14 cellular contexts compared by ENCODE assay signal in genomic region chr14:100898935-100899840, GRCh38. TPM values are rescaled to one million over a fixed set of nuclear protein-coding genes. Genes with fewer than 3 reads are reported as not detected.
A peak's percentile ranks its signal among the peaks of the same experiment; 100 is the strongest.
DNase-seq lines count a peak whose midpoint lies in the region; ATAC-seq and TF ChIP-seq lines count a peak whose summit lies in the region.
"Had no signal": no experiment of that assay in that cellular context is flagged by ENCODE, and none has a peak within 500 bp of the region (broad histone marks: within the 10 kb centered on the region; RNA-seq: fewer than 3 reads in every experiment).

No MANE protein-coding gene starts in this region.

- peaks cover 0 to 5% (median 0%) of the 10 kb centered on the region in 5 experiments for H3K9me3 Mint-ChIP-seq in brain
- H3K9me3 Mint-ChIP-seq: activated naive CD4-positive, alpha-beta T cell treated with anti-CD3 and anti-CD28 coated beads, Interleukin-2, amount 10 ng/mL, durations not matched to agents 7 days and 5 days; stimulated activated effector memory CD8-positive, alpha-beta T cell treated with anti-CD3 and anti-CD28 coated beads, Interleukin-12 subunit alpha, Interleukin-12 subunit beta, amount 100 ng/mL, for 72 hours had no signal

- no peaks in the 10 kb centered on the region for H3K36me3 Mint-ChIP-seq in brain
- H3K36me3 Mint-ChIP-seq: activated naive CD4-positive, alpha-beta T cell treated with anti-CD3 and anti-CD28 coated beads, Interleukin-2, amount 10 ng/mL, durations not matched to agents 7 days and 5 days; stimulated activated effector memory CD8-positive, alpha-beta T cell treated with anti-CD3 and anti-CD28 coated beads, Interleukin-12 subunit alpha, Interleukin-12 subunit beta, amount 100 ng/mL, for 72 hours had no signal

- H3K27me3 Mint-ChIP-seq in brain, result peaks cover 11% of the 10 kb centered on the region

- H3K4me3 Mint-ChIP-seq in brain, result peak overlapping the region in 4 of 5 experiments; percentile 4 to 58 (median 39)
- H3K4me3 Mint-ChIP-seq: activated naive CD4-positive, alpha-beta T cell treated with anti-CD3 and anti-CD28 coated beads, Interleukin-2, amount 10 ng/mL, durations not matched to agents 7 days and 5 days; stimulated activated effector memory CD8-positive, alpha-beta T cell treated with anti-CD3 and anti-CD28 coated beads, Interleukin-12 subunit alpha, Interleukin-12 subunit beta, amount 100 ng/mL, for 72 hours had no signal

- peaks cover 94% of the 10 kb centered on the region for H3K4me1 Mint-ChIP-seq in brain
- H3K4me1 Mint-ChIP-seq: activated naive CD4-positive, alpha-beta T cell treated with anti-CD3 and anti-CD28 coated beads, Interleukin-2, amount 10 ng/mL, durations not matched to agents 7 days and 5 days; stimulated activated effector memory CD8-positive, alpha-beta T cell treated with anti-CD3 and anti-CD28 coated beads, Interleukin-12 subunit alpha, Interleukin-12 subunit beta, amount 100 ng/mL, for 72 hours had no signal

- ATAC-seq in HG03095 (IDR thresholded peaks at IDR 0.05; ENCODE audit: unreplicated experiment), result no peak
- ATAC-seq: A549; stimulated activated effector memory CD8-positive, alpha-beta T cell treated with anti-CD3 and anti-CD28 coated beads, Interleukin-12 subunit alpha, Interleukin-12 subunit beta, amount 100 ng/mL, for 72 hours had no signal

- H3K27ac Mint-ChIP-seq in brain, result peak overlapping the region; percentile 44 to 94 (median 85)
- H3K27ac Mint-ChIP-seq: activated naive CD4-positive, alpha-beta T cell treated with anti-CD3 and anti-CD28 coated beads, Interleukin-2, amount 10 ng/mL, durations not matched to agents 7 days and 5 days; stimulated activated effector memory CD8-positive, alpha-beta T cell treated with anti-CD3 and anti-CD28 coated beads, Interleukin-12 subunit alpha, Interleukin-12 subunit beta, amount 100 ng/mL, for 72 hours had no signal

- TF ChIP-seq CTCF in brain (conservative IDR thresholded peaks at IDR 0.05), result no peak

- DNase-seq in NCI-H1417 (lab: John Stamatoyannopoulos, UW) (peak in 2 of 3 experiments; percentile 56 to 81), NCI-H1417 treated with DMSO at 0.1 percent for 48 hours (lab: John Stamatoyannopoulos, UW) (no peak), left kidney (ENCODE audit: low read depth, low spot score) (peak; percentile 21), SIG-M5 (lab: John Stamatoyannopoulos, UW) (no peak), HK-2 (ENCODE audit: unreplicated experiment) (no peak)
- DNase-seq in stimulated activated CD8-positive, alpha-beta memory T cell treated with anti-CD3 and anti-CD28 coated beads, Interleukin-4, amount 100 ng/mL, for 48 hours, result peak; percentile 19
- DNase-seq: activated CD4-positive, alpha-beta T cell treated with anti-CD3 and anti-CD28 coated beads, Interleukin-2, amount 50 U/mL, for 1 hour; activated naive CD4-positive, alpha-beta T cell treated with anti-CD3 and anti-CD28 coated beads, Interleukin-2, amount 10 ng/mL, durations not matched to agents 7 days and 5 days; effector CD8-positive, alpha-beta T cell; NCI-H526 treated with DMSO at 0.1 percent for 48 hours had no signal

RNA-seq across cellular contexts. Expression of gene RTL1, which starts 4.3 kb away (rescaled TPM):
- 0.15 TPM for polyA plus RNA-seq in brain (ENCODE audit: insufficient read depth, low read depth, low replicate concordance)

Comparison
In these comparisons a context has a peak if more than half of its experiments do, and no peak if none do; other contexts are left out.
1. DNase-seq: peak in NCI-H1417 (2 of 3), left kidney (single experiment) and stimulated activated CD8-positive, alpha-beta memory T cell treated with anti-CD3 and anti-CD28 coated beads, Interleukin-4, amount 100 ng/mL, for 48 hours (single experiment); none in NCI-H1417 treated with DMSO at 0.1 percent for 48 hours (single experiment), SIG-M5 (single experiment) and HK-2 (single experiment).